28 cellular contexts compared by ENCODE assay signal in genomic region chr12:115801826-115802225, GRCh38.
"Had no signal": no experiment of that assay in that cellular context is flagged by ENCODE, and none has a peak within 500 bp of the region (broad histone marks: within the 10 kb centered on the region; RNA-seq: fewer than 3 reads in every experiment).

No MANE protein-coding gene starts in this region.

- H3K27me3 ChIP-seq: esophagus squamous epithelium, ovary, right lobe of liver, suprapubic skin, transverse colon, vagina had no signal

- H3K27ac ChIP-seq: ovary, psoas muscle, right lobe of liver, suprapubic skin, transverse colon, vagina had no signal

- H3K4me1 ChIP-seq: esophagus squamous epithelium, right lobe of liver, suprapubic skin, vagina had no signal

- H3K36me3 ChIP-seq: esophagus squamous epithelium, ovary, right lobe of liver, suprapubic skin, transverse colon, vagina had no signal

- H3K9me3 Mint-ChIP-seq: immature natural killer cell; stimulated activated naive CD8-positive, alpha-beta T cell treated with anti-CD3 and anti-CD28 coated beads, Interleukin-15, amount 100 ng/mL, for 72 hours had no signal

- H3K4me1 Mint-ChIP-seq: naive thymus-derived CD4-positive, alpha-beta T cell; stimulated activated naive CD8-positive, alpha-beta T cell treated with anti-CD3 and anti-CD28 coated beads, Interleukin-15, amount 100 ng/mL, for 72 hours had no signal

- H3K27me3 Mint-ChIP-seq: effector memory CD8-positive, alpha-beta T cell; stimulated activated naive CD8-positive, alpha-beta T cell treated with anti-CD3 and anti-CD28 coated beads, Interleukin-15, amount 100 ng/mL, for 72 hours had no signal

- H3K9me3 ChIP-seq: esophagus squamous epithelium, ovary, psoas muscle, right lobe of liver, suprapubic skin, transverse colon, vagina had no signal

- H3K27ac Mint-ChIP-seq: effector memory CD8-positive, alpha-beta T cell; immature natural killer cell; stimulated activated naive CD8-positive, alpha-beta T cell treated with anti-CD3 and anti-CD28 coated beads, Interleukin-15, amount 100 ng/mL, for 72 hours had no signal

- H3K36me3 Mint-ChIP-seq: immature natural killer cell; naive thymus-derived CD4-positive, alpha-beta T cell had no signal

- H3K4me3 ChIP-seq: esophagus squamous epithelium, ovary, psoas muscle, right lobe of liver, suprapubic skin, transverse colon, vagina had no signal

- H3K4me3 Mint-ChIP-seq: effector memory CD8-positive, alpha-beta T cell; immature natural killer cell; naive thymus-derived CD4-positive, alpha-beta T cell; stimulated activated naive CD8-positive, alpha-beta T cell treated with anti-CD3 and anti-CD28 coated beads, Interleukin-15, amount 100 ng/mL, for 72 hours had no signal

- ATAC-seq: effector memory CD8-positive, alpha-beta T cell; left lobe of liver; naive thymus-derived CD4-positive, alpha-beta T cell; psoas muscle; right lobe of liver; stimulated activated naive CD8-positive, alpha-beta T cell treated with anti-CD3 and anti-CD28 coated beads, Interleukin-15, amount 100 ng/mL, for 72 hours had no signal

- DNase-seq: cortex of kidney; effector memory CD8-positive, alpha-beta T cell; erythroblast; esophagus squamous epithelium; foreskin melanocyte; glutamatergic neuron; hypothalamus; immature natural killer cell; islet precursor cell; mesenchymal stem cell; midbrain; naive thymus-derived CD4-positive, alpha-beta T cell; occipital lobe; ovary; posterior cingulate gyrus; psoas muscle; right lobe of liver; small intestine; stimulated activated CD4-positive, alpha-beta T cell treated with anti-CD3 and anti-CD28 coated beads, Interleukin-12 subunit alpha, Interleukin-12 subunit beta, amount 100 ng/mL, for 4 hours; stimulated activated CD4-positive, alpha-beta T cell treated with anti-CD3 and anti-CD28 coated beads, Interleukin-1b, Interleukin-23, amount 100 ng/mL, for 48 hours; stimulated activated CD4-positive, alpha-beta T cell treated with anti-CD3 and anti-CD28 coated beads, Interleukin-4, amount 100 ng/mL, for 1 hour; stimulated activated CD8-positive, alpha-beta memory T cell treated with anti-CD3 and anti-CD28 coated beads, Interleukin-4, amount 100 ng/mL, for 48 hours; stimulated activated naive CD4-positive, alpha-beta T cell; stimulated activated naive CD8-positive, alpha-beta T cell treated with anti-CD3 and anti-CD28 coated beads, Interleukin-15, amount 100 ng/mL, for 72 hours; transverse colon had no signal
